Comparison of ENCODE assay signal across 19 cellular contexts in the genomic region with DNA sequence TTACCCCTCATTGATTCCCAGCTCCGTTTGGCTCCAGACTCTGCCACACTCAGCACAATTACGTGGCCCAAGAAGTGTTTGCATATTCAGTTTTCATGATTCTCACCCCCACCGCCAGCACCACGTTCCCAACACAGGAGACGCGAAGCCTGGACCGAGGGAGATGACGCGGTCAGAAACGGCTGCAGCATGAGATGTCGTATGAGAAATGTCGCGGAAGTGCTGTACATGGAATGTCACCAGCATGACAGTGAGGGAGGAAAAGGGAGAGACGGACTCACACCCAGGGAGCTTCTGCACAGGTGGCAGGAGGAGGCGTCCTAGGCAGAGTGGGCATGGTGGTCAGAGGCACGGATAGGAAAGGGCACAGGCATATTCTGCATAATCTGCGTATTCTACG.
DNase-seq lines count a peak whose midpoint lies in the region; ATAC-seq and TF ChIP-seq lines count a peak whose summit lies in the region.
"Had no signal": no experiment of that assay in that cellular context is flagged by ENCODE, and none has a peak within 500 bp of the region (broad histone marks: within the 10 kb centered on the region; RNA-seq: fewer than 3 reads in every experiment).

No MANE protein-coding gene starts in this region.

- DNase-seq in Peyer's patch (peak in 2 of 3 donors; percentile 31 to 32), endodermal cell (peak; percentile 41), mesenteric fat pad (ENCODE audit: low spot score) (peak; percentile 71), ureter (ENCODE audit: low spot score) (peak; percentile 32), left ventricle myocardium inferior (no peak), HUDEP-2 (lab: John Stamatoyannopoulos, UW; ENCODE audit: unreplicated experiment in 76 of 76) (no peak)
- DNase-seq: Calu3; CD8-positive, alpha-beta T cell; DMS 273 treated with DMSO at 0.1 percent for 48 hours; DMS53; DND-41; EL; IMR-90 had no signal

- H3K4me3 Mint-ChIP-seq in endodermal cell, result no peak overlapping the region
- H3K4me3 Mint-ChIP-seq: B cell; CD8-positive, alpha-beta T cell had no signal

- H3K27ac Mint-ChIP-seq in endodermal cell, result no peak overlapping the region
- H3K27ac Mint-ChIP-seq: B cell; CD8-positive, alpha-beta T cell had no signal

- TF ChIP-seq POLR2A in Peyer's patch (IDR thresholded peaks at IDR 0.05), result no peak

- ATAC-seq in HG03469 (IDR thresholded peaks at IDR 0.05; ENCODE audit: unreplicated experiment), result no peak
- ATAC-seq: CD8-positive, alpha-beta T cell; GM12878 had no signal

- intact Hi-C loops in left ventricle myocardium inferior (cut with micrococcal nuclease), result no loop called here

- H3K4me1 ChIP-seq in Peyer's patch (no peaks in the 10 kb centered on the region), endodermal cell (ENCODE audit: control insufficient read depth, insufficient read depth, low read length) (peaks cover 6% of the 10 kb centered on the region), left ventricle myocardium inferior (no peaks in the 10 kb centered on the region)
- H3K4me1 ChIP-seq: HAP-1 had no signal

- no peaks in the 10 kb centered on the region for H3K27me3 Mint-ChIP-seq in endodermal cell (ENCODE audit: insufficient read depth)

- H3K4me3 ChIP-seq in Peyer's patch (no peak overlapping the region), endodermal cell (ENCODE audit: low read length) (no peak overlapping the region), left ventricle myocardium inferior (no peak overlapping the region)
- H3K4me3 ChIP-seq: BLaER1 treated with 17β-estradiol and CSF1 and Interleukin-3, amounts not matched to agents 10 nM and 100 nM; GM12878; HAP-1 had no signal

- H3K27ac ChIP-seq in Peyer's patch (no peak overlapping the region), endodermal cell (ENCODE audit: low read depth, low read length) (no peak overlapping the region), left ventricle myocardium inferior (replicated peaks) (no peak overlapping the region)
- H3K27ac ChIP-seq: BLaER1 treated with 17β-estradiol and CSF1 and Interleukin-3, amounts not matched to agents 10 nM and 100 nM; HL-60 had no signal

- peaks cover 14% of the 10 kb centered on the region for H3K9me3 Mint-ChIP-seq in endodermal cell

- no peaks in the 10 kb centered on the region for H3K36me3 Mint-ChIP-seq in endodermal cell (ENCODE audit: low read depth)
- H3K36me3 Mint-ChIP-seq: CD8-positive, alpha-beta T cell had no signal

- H3K9me3 ChIP-seq in Peyer's patch, result no peaks in the 10 kb centered on the region
- H3K9me3 ChIP-seq in endodermal cell (ENCODE audit: control insufficient read depth, low read length), result no peaks in the 10 kb centered on the region
- H3K9me3 ChIP-seq in left ventricle myocardium inferior (replicated peaks), result no peaks in the 10 kb centered on the region
- H3K9me3 ChIP-seq: BLaER1 treated with 17β-estradiol and CSF1 and Interleukin-3, amounts not matched to agents 10 nM and 100 nM; HAP-1 had no signal

- peaks cover 2% of the 10 kb centered on the region for H3K4me1 Mint-ChIP-seq in endodermal cell
- H3K4me1 Mint-ChIP-seq: B cell had no signal

- H3K36me3 ChIP-seq in Peyer's patch (no peaks in the 10 kb centered on the region), endodermal cell (ENCODE audit: control insufficient read depth, insufficient read depth, low read length) (no peaks in the 10 kb centered on the region), left ventricle myocardium inferior (no peaks in the 10 kb centered on the region)
- H3K36me3 ChIP-seq: BLaER1 treated with 17β-estradiol and CSF1 and Interleukin-3, amounts not matched to agents 10 nM and 100 nM; HAP-1 had no signal

- 93 to 97% methylated on average over 17 to 18 of the region's 18 CpGs for WGBS in endodermal cell (ENCODE audit: insufficient coverage in 1 of 2, insufficient read length in 1 of 2), 2 experiments

- H3K27me3 ChIP-seq in Peyer's patch (no peaks in the 10 kb centered on the region), endodermal cell (ENCODE audit: control insufficient read depth, insufficient read depth, low read length, poor library complexity, severe bottlenecking) (no peaks in the 10 kb centered on the region), left ventricle myocardium inferior (ENCODE audit: low read depth) (peaks cover 74% of the 10 kb centered on the region)

- TF ChIP-seq CTCF in Peyer's patch (IDR thresholded peaks at IDR 0.05) (no peak), endodermal cell (conservative IDR thresholded peaks at IDR 0.05) (no peak), left ventricle myocardium inferior (IDR thresholded peaks at IDR 0.05; ENCODE audit: borderline replicate concordance) (no peak)

- no peak overlapping the region for H3K9ac ChIP-seq in endodermal cell (ENCODE audit: extremely low read depth, low read length, poor library complexity, severe bottlenecking)
- H3K9ac ChIP-seq: BLaER1 treated with 17β-estradiol and CSF1 and Interleukin-3, amounts not matched to agents 10 nM and 100 nM had no signal

Comparison
In these comparisons a context has a peak if more than half of its experiments do, and no peak if none do; other contexts are left out.
1. DNase-seq: peak in Peyer's patch (2 of 3), endodermal cell (single experiment), mesenteric fat pad (single experiment) and ureter (single experiment); none in left ventricle myocardium inferior (single experiment) and HUDEP-2 (0 of 76).